ENCODE assay signal across 1 cellular context in genomic region chr20:35702824-35703695, GRCh38.
TF ChIP-seq lines count a peak whose summit lies in the region.

No MANE protein-coding gene starts in this region.

TF ChIP-seq in HepG2, 621 proteins besides CTCF, POLR2A, EP300 and RAD21 (continued from another document and continues in another):
- TF ChIP-seq ZBTB21 (CRISPR knock-in tag; IDR thresholded peaks at IDR 0.05) (no peak), ZNF850 (CRISPR knock-in tag; conservative IDR thresholded peaks at IDR 0.05) (no peak), NCOR1 (IDR thresholded peaks at IDR 0.05; ENCODE audit: borderline replicate concordance, low read length) (no peak), ZNF569 (CRISPR knock-in tag; IDR thresholded peaks at IDR 0.05; ENCODE audit: borderline replicate concordance) (no peak), ZNF468 (CRISPR knock-in tag; IDR thresholded peaks at IDR 0.05) (no peak), RBM22 (optimal IDR thresholded peaks at IDR 0.05; ENCODE audit: low read length) (peak; percentile 100), ZFP62 (CRISPR knock-in tag; IDR thresholded peaks at IDR 0.05) (no peak), ZNF543 (CRISPR knock-in tag; IDR thresholded peaks at IDR 0.05) (no peak), RCOR2 (CRISPR knock-in tag; IDR thresholded peaks at IDR 0.05) (no peak), ZNF607 (CRISPR knock-in tag; IDR thresholded peaks at IDR 0.05; ENCODE audit: borderline replicate concordance) (no peak), ZNF251 (CRISPR knock-in tag; IDR thresholded peaks at IDR 0.05) (no peak), HMG20A (CRISPR knock-in tag; IDR thresholded peaks at IDR 0.05; ENCODE audit: borderline replicate concordance) (no peak), ZNF326 (CRISPR knock-in tag; IDR thresholded peaks at IDR 0.05; ENCODE audit: borderline replicate concordance) (no peak), HDAC1 (CRISPR knock-in tag; IDR thresholded peaks at IDR 0.05) (no peak), SKI (IDR thresholded peaks at IDR 0.05; ENCODE audit: partially characterized antibody) (no peak), ZSCAN29 (CRISPR knock-in tag; conservative IDR thresholded peaks at IDR 0.05) (no peak), PHF20 (CRISPR knock-in tag; IDR thresholded peaks at IDR 0.05) (no peak), ZNF570 (CRISPR knock-in tag; IDR thresholded peaks at IDR 0.05; ENCODE audit: borderline replicate concordance) (no peak), ZNF670 (CRISPR knock-in tag; IDR thresholded peaks at IDR 0.05; ENCODE audit: borderline replicate concordance) (no peak), RORA (CRISPR knock-in tag; IDR thresholded peaks at IDR 0.05) (no peak), ZBTB8A (CRISPR knock-in tag; IDR thresholded peaks at IDR 0.05; ENCODE audit: borderline replicate concordance, low read depth) (no peak), MIER2 (CRISPR knock-in tag; IDR thresholded peaks at IDR 0.05) (no peak), SNAI1 (CRISPR knock-in tag; IDR thresholded peaks at IDR 0.05; ENCODE audit: borderline replicate concordance) (no peak), ZNF282 (IDR thresholded peaks at IDR 0.05; ENCODE audit: partially characterized antibody) (no peak), RXRA (CRISPR knock-in tag; IDR thresholded peaks at IDR 0.05) (no peak), NONO (IDR thresholded peaks at IDR 0.05) (no peak), NONO (CRISPR knock-in tag; conservative IDR thresholded peaks at IDR 0.05) (no peak), ZBTB37 (CRISPR knock-in tag; IDR thresholded peaks at IDR 0.05) (no peak), ISL2 (CRISPR knock-in tag; IDR thresholded peaks at IDR 0.05) (no peak), ZFP1 (CRISPR knock-in tag; IDR thresholded peaks at IDR 0.05) (no peak; the same call in 1 of the 2 replicates), GABPB1 (CRISPR knock-in tag; IDR thresholded peaks at IDR 0.05) (no peak), ZNF776 (CRISPR knock-in tag; IDR thresholded peaks at IDR 0.05) (no peak), STAG1 (CRISPR knock-in tag; IDR thresholded peaks at IDR 0.05) (no peak), NPAS2 (CRISPR knock-in tag; IDR thresholded peaks at IDR 0.05; ENCODE audit: borderline replicate concordance) (no peak), CAMTA2 (CRISPR knock-in tag; IDR thresholded peaks at IDR 0.05; ENCODE audit: borderline replicate concordance) (no peak), SIN3A (IDR thresholded peaks at IDR 0.05; ENCODE audit: borderline replicate concordance, low read depth, low read length) (no peak), RARG (CRISPR knock-in tag; IDR thresholded peaks at IDR 0.05; ENCODE audit: low read depth) (no peak), SOX5 (CRISPR knock-in tag; IDR thresholded peaks at IDR 0.05; ENCODE audit: borderline replicate concordance) (peak; percentile 27; the same call in 1 of the 2 replicates), AHDC1 (CRISPR knock-in tag; IDR thresholded peaks at IDR 0.05; ENCODE audit: borderline replicate concordance) (no peak), ZNF678 (CRISPR knock-in tag; IDR thresholded peaks at IDR 0.05) (no peak), ZHX2 (IDR thresholded peaks at IDR 0.05; ENCODE audit: low read depth) (no peak), ZHX2 (CRISPR knock-in tag; IDR thresholded peaks at IDR 0.05; ENCODE audit: borderline replicate concordance) (no peak), ZNF577 (CRISPR knock-in tag; IDR thresholded peaks at IDR 0.05; ENCODE audit: borderline replicate concordance, low read depth) (no peak), GATAD2A (CRISPR knock-in tag; IDR thresholded peaks at IDR 0.05) (no peak)
- TF ChIP-seq, protein P1, sequence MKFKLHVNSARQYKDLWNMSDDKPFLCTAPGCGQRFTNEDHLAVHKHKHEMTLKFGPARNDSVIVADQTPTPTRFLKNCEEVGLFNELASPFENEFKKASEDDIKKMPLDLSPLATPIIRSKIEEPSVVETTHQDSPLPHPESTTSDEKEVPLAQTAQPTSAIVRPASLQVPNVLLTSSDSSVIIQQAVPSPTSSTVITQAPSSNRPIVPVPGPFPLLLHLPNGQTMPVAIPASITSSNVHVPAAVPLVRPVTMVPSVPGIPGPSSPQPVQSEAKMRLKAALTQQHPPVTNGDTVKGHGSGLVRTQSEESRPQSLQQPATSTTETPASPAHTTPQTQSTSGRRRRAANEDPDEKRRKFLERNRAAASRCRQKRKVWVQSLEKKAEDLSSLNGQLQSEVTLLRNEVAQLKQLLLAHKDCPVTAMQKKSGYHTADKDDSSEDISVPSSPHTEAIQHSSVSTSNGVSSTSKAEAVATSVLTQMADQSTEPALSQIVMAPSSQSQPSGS (CRISPR knock-in tag; IDR thresholded peaks at IDR 0.05) = no peak
- TF ChIP-seq, protein P2, sequence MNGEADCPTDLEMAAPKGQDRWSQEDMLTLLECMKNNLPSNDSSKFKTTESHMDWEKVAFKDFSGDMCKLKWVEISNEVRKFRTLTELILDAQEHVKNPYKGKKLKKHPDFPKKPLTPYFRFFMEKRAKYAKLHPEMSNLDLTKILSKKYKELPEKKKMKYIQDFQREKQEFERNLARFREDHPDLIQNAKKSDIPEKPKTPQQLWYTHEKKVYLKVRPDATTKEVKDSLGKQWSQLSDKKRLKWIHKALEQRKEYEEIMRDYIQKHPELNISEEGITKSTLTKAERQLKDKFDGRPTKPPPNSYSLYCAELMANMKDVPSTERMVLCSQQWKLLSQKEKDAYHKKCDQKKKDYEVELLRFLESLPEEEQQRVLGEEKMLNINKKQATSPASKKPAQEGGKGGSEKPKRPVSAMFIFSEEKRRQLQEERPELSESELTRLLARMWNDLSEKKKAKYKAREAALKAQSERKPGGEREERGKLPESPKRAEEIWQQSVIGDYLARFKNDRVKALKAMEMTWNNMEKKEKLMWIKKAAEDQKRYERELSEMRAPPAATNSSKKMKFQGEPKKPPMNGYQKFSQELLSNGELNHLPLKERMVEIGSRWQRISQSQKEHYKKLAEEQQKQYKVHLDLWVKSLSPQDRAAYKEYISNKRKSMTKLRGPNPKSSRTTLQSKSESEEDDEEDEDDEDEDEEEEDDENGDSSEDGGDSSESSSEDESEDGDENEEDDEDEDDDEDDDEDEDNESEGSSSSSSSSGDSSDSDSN (CRISPR knock-in tag; IDR thresholded peaks at IDR 0.05) = no peak
- TF ChIP-seq, protein P3, sequence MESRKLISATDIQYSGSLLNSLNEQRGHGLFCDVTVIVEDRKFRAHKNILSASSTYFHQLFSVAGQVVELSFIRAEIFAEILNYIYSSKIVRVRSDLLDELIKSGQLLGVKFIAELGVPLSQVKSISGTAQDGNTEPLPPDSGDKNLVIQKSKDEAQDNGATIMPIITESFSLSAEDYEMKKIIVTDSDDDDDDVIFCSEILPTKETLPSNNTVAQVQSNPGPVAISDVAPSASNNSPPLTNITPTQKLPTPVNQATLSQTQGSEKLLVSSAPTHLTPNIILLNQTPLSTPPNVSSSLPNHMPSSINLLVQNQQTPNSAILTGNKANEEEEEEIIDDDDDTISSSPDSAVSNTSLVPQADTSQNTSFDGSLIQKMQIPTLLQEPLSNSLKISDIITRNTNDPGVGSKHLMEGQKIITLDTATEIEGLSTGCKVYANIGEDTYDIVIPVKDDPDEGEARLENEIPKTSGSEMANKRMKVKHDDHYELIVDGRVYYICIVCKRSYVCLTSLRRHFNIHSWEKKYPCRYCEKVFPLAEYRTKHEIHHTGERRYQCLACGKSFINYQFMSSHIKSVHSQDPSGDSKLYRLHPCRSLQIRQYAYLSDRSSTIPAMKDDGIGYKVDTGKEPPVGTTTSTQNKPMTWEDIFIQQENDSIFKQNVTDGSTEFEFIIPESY (CRISPR knock-in tag; IDR thresholded peaks at IDR 0.05) = no peak
- TF ChIP-seq, protein P4, sequence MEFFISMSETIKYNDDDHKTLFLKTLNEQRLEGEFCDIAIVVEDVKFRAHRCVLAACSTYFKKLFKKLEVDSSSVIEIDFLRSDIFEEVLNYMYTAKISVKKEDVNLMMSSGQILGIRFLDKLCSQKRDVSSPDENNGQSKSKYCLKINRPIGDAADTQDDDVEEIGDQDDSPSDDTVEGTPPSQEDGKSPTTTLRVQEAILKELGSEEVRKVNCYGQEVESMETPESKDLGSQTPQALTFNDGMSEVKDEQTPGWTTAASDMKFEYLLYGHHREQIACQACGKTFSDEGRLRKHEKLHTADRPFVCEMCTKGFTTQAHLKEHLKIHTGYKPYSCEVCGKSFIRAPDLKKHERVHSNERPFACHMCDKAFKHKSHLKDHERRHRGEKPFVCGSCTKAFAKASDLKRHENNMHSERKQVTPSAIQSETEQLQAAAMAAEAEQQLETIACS (CRISPR knock-in tag; IDR thresholded peaks at IDR 0.05) = no peak
- TF ChIP-seq, protein P5, sequence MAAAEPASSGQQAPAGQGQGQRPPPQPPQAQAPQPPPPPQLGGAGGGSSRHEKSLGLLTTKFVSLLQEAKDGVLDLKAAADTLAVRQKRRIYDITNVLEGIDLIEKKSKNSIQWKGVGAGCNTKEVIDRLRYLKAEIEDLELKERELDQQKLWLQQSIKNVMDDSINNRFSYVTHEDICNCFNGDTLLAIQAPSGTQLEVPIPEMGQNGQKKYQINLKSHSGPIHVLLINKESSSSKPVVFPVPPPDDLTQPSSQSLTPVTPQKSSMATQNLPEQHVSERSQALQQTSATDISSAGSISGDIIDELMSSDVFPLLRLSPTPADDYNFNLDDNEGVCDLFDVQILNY (CRISPR knock-in tag; conservative IDR thresholded peaks at IDR 0.05) = no peak
